In genomic region chr1:154398678-154399077, GRCh38 we compare ENCODE assay signal across 22 cellular contexts.
"Had no signal": no experiment of that assay in that cellular context is flagged by ENCODE, and none has a peak within 500 bp of the region (broad histone marks: within the 10 kb centered on the region; RNA-seq: fewer than 3 reads in every experiment).

No MANE protein-coding gene starts in this region.

- H3K36me3 ChIP-seq: cardiac muscle cell, gastroesophageal sphincter, right lobe of liver had no signal

- H3K4me1 ChIP-seq: body of pancreas, gastroesophageal sphincter, parathyroid adenoma had no signal

- H3K9me3 ChIP-seq: body of pancreas, gastroesophageal sphincter, right lobe of liver had no signal

- H3K27ac ChIP-seq: body of pancreas, cardiac muscle cell, epithelial cell of prostate, gastroesophageal sphincter, parathyroid adenoma, right lobe of liver had no signal

- ATAC-seq: activated CD8-positive, alpha-beta memory T cell treated with anti-CD3 and anti-CD28 coated beads, Interleukin-2, amount 10 ng/mL, durations not matched to agents 7 days and 5 days; body of pancreas; gastroesophageal sphincter; left ventricle myocardium superior; stimulated activated memory B cell treated with anti-CD40 and anti-IgM and Interleukin-4, amounts not matched to agents 10 μg/mL and 1 μg/mL and 100 μg/mL, for 72 hours; WTC11 had no signal

- H3K4me3 ChIP-seq: body of pancreas, cardiac muscle cell, gastroesophageal sphincter, right lobe of liver had no signal

- DNase-seq: activated CD4-positive, alpha-beta T cell treated with anti-CD3 and anti-CD28 coated beads, Interleukin-2, amount 50 U/mL, for 48 hours; activated CD8-positive, alpha-beta memory T cell treated with anti-CD3 and anti-CD28 coated beads, Interleukin-2, amount 10 ng/mL, durations not matched to agents 7 days and 5 days; activated naive CD4-positive, alpha-beta T cell treated with anti-CD3 and anti-CD28 coated beads, Interleukin-2, amount 10 ng/mL, durations not matched to agents 7 days and 5 days; anterior cingulate cortex; body of pancreas; head of caudate nucleus; hypothalamus; left ventricle myocardium superior; mammary epithelial cell; midbrain; small intestine; stimulated activated CD4-positive, alpha-beta T cell treated with anti-CD3 and anti-CD28 coated beads, Interleukin-2, amount 100 ng/mL, for 24 hours; T1000 had no signal

- H3K4me3 Mint-ChIP-seq: activated CD8-positive, alpha-beta memory T cell treated with anti-CD3 and anti-CD28 coated beads, Interleukin-2, amount 10 ng/mL, durations not matched to agents 7 days and 5 days; activated naive CD4-positive, alpha-beta T cell treated with anti-CD3 and anti-CD28 coated beads, Interleukin-2, amount 10 ng/mL, durations not matched to agents 7 days and 5 days; nephron; stimulated activated memory B cell treated with anti-CD40 and anti-IgM and Interleukin-4, amounts not matched to agents 10 μg/mL and 1 μg/mL and 100 μg/mL, for 72 hours; type B pancreatic cell; WTC11 had no signal

- H3K4me1 Mint-ChIP-seq: nephron, WTC11 had no signal

- H3K36me3 Mint-ChIP-seq: activated CD8-positive, alpha-beta memory T cell treated with anti-CD3 and anti-CD28 coated beads, Interleukin-2, amount 10 ng/mL, durations not matched to agents 7 days and 5 days; activated naive CD4-positive, alpha-beta T cell treated with anti-CD3 and anti-CD28 coated beads, Interleukin-2, amount 10 ng/mL, durations not matched to agents 7 days and 5 days; stimulated activated memory B cell treated with anti-CD40 and anti-IgM and Interleukin-4, amounts not matched to agents 10 μg/mL and 1 μg/mL and 100 μg/mL, for 72 hours; type B pancreatic cell had no signal

- H3K9me3 Mint-ChIP-seq: activated naive CD4-positive, alpha-beta T cell treated with anti-CD3 and anti-CD28 coated beads, Interleukin-2, amount 10 ng/mL, durations not matched to agents 7 days and 5 days; type B pancreatic cell had no signal

- H3K27ac Mint-ChIP-seq: activated CD8-positive, alpha-beta memory T cell treated with anti-CD3 and anti-CD28 coated beads, Interleukin-2, amount 10 ng/mL, durations not matched to agents 7 days and 5 days; activated naive CD4-positive, alpha-beta T cell treated with anti-CD3 and anti-CD28 coated beads, Interleukin-2, amount 10 ng/mL, durations not matched to agents 7 days and 5 days; nephron; stimulated activated memory B cell treated with anti-CD40 and anti-IgM and Interleukin-4, amounts not matched to agents 10 μg/mL and 1 μg/mL and 100 μg/mL, for 72 hours; type B pancreatic cell; WTC11 had no signal

- H3K27me3 Mint-ChIP-seq: stimulated activated memory B cell treated with anti-CD40 and anti-IgM and Interleukin-4, amounts not matched to agents 10 μg/mL and 1 μg/mL and 100 μg/mL, for 72 hours had no signal
